1 cellular context compared by ENCODE assay signal in genomic region chr9:123925161-123925560, GRCh38.
TF ChIP-seq lines count a peak whose summit lies in the region.

No MANE protein-coding gene starts in this region.

TF ChIP-seq in GM23338, 12 proteins besides CTCF, POLR2A, EP300 and RAD21 (continued from another document):
- TF ChIP-seq ETS1 (IDR thresholded peaks at IDR 0.05) (no peak), STAT1 (IDR thresholded peaks at IDR 0.05; ENCODE audit: unreplicated experiment) (no peak), ZNF114 (CRISPR knock-in tag; IDR thresholded peaks at IDR 0.05) (no peak), CREB1 (CRISPR knock-in tag; IDR thresholded peaks at IDR 0.05; ENCODE audit: low read depth) (no peak), JUNB (IDR thresholded peaks at IDR 0.05; ENCODE audit: unreplicated experiment) (no peak), ZNF462 (CRISPR knock-in tag; IDR thresholded peaks at IDR 0.05) (no peak), POLR2AphosphoS5 (IDR thresholded peaks at IDR 0.05; ENCODE audit: low read depth) (no peak), EZH2 (IDR thresholded peaks at IDR 0.05; ENCODE audit: low read depth, unreplicated experiment) (no peak), REST (IDR thresholded peaks at IDR 0.05; ENCODE audit: unreplicated experiment) (no peak), ZNF331 (CRISPR knock-in tag; IDR thresholded peaks at IDR 0.05; ENCODE audit: low read depth) (no peak), EZH2phosphoT487 (IDR thresholded peaks at IDR 0.05; ENCODE audit: unreplicated experiment) (no peak)
